In the genomic region with DNA sequence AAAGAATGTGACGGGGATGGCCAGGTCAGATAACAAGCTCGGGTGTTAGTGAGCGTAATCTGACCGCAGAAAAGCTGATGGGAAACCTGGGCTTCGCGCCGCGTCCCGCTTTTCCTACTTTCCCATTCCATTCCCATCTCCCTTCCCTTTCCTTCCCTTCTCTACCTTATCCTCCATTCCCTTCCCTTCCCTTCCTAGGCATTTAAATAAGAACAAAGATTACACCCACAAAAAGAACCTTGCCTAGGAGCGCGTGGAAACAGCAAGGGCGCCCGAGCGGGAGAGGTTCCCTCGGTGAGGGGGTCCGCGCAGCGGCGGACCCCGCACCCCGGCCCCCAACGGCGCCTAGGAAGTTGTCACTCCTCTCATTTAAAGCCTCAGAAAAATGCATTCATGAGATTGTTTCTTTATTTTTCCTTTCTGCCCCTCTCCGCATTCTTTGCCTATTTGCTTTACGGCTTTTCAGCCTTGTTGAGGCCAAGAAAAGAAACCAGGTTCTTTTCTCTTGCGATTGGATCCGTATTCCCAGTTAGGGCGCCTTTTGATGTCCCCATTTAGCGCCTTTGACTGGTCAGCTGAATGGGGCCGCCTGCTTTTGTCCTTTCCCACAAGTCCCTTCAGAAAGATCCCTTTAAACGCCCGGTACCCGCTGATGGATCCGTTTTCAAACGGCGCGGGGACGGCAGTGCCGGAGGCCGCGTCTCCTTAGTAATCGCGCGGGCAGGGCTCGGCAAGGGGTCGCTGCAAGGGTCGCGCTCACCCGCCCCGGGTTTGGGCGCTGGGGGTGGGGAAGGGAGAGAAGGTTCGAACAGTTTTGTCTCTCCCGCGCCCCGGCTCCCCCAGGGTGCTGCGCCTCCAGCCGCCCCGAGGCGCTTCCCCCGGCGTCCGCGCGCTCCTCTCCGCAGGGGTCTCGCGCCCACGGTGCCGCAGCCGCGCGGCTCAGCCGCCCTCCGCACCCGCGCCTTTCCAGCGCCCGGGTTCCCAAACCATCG, we compare ENCODE assay signal across 9 cellular contexts. TPM values are rescaled to one million over a fixed set of nuclear protein-coding genes. Genes with fewer than 3 reads are reported as not detected.
A peak's percentile ranks its signal among the peaks of the same experiment; 100 is the strongest.
DNase-seq lines count a peak whose midpoint lies in the region; ATAC-seq and TF ChIP-seq lines count a peak whose summit lies in the region.
"Had no signal": no experiment of that assay in that cellular context is flagged by ENCODE, and none has a peak within 500 bp of the region (broad histone marks: within the 10 kb centered on the region; RNA-seq: fewer than 3 reads in every experiment).

No MANE protein-coding gene starts in this region.

- ATAC-seq in Right ventricle myocardium inferior: no peak
- no peak for ATAC-seq in memory B cell (ENCODE audit: low read depth)
- ATAC-seq in GM18519 (IDR thresholded peaks at IDR 0.05; ENCODE audit: low FRiP score, unreplicated experiment): no peak

- H3K27ac Mint-ChIP-seq in memory B cell: no peak overlapping the region

- no peaks in the 10 kb centered on the region for H3K36me3 Mint-ChIP-seq in memory B cell

- in situ Hi-C loops in transverse colon (cut with MboI; ENCODE audit: low pct_ligation_motif_present in 1 of 4, low pct_unique_long_range_greater_than_20kb in 1 of 4, low sequenced_read_pairs in 3 of 4): loop anchor here (5.0 to 25.0 kb wide), 3 partner anchors 189 to 596 kb away; no protein-coding TSS in a partner anchor

- H3K4me3 ChIP-seq in cardiac muscle cell (peak overlapping the region; percentile 18), breast epithelium (peak overlapping the region; percentile 30 to 64 (median 39)), transverse colon (peak overlapping the region in 3 of 4 donors; percentile 6 to 46 (median 23))
- H3K4me3 ChIP-seq: SJCRH30 had no signal

- H3K4me1 ChIP-seq in cardiac muscle cell (ENCODE audit: low read depth) (peaks cover 3% of the 10 kb centered on the region), breast epithelium (peaks cover 0 to 12% of the 10 kb centered on the region in 2 donors), transverse colon (peaks cover 6 to 23% (median 19%) of the 10 kb centered on the region in 4 donors)

- no peaks in the 10 kb centered on the region for H3K9me3 Mint-ChIP-seq in memory B cell

- H3K27me3 Mint-ChIP-seq in memory B cell: peaks cover 29% of the 10 kb centered on the region

- no peaks in the 10 kb centered on the region for H3K36me3 ChIP-seq in cardiac muscle cell
- H3K36me3 ChIP-seq in breast epithelium: no peaks in the 10 kb centered on the region
- H3K36me3 ChIP-seq in transverse colon: no peaks in the 10 kb centered on the region
- H3K36me3 ChIP-seq: SJCRH30 had no signal

- no peak for TF ChIP-seq EP300 in transverse colon (IDR thresholded peaks at IDR 0.05; ENCODE audit: low read depth)

- H3K4me3 Mint-ChIP-seq in memory B cell: peak overlapping the region; percentile 54

- H3K27ac ChIP-seq in cardiac muscle cell (no peak overlapping the region), breast epithelium (no peak overlapping the region), transverse colon (no peak overlapping the region)
- H3K27ac ChIP-seq: SJCRH30 had no signal

- intact Hi-C loops in Right ventricle myocardium inferior (cut with DNase I): loop anchor here (2.0 to 5.0 kb wide), 3 partner anchors 188 to 624 kb away; partner anchors contain the start of gene UCHL1
- intact Hi-C loops in breast epithelium (cut with DNase I; ENCODE audit: low total_unique reads): loop anchor here (10.0 kb wide), 2 partner anchors 466 to 626 kb away; partner anchors contain the start of gene UCHL1
- intact Hi-C loops in transverse colon (cut with DNase I; ENCODE audit: low total_unique reads): no loop called here

- H3K27me3 ChIP-seq in cardiac muscle cell (peaks cover 99% of the 10 kb centered on the region), breast epithelium (peaks cover 0 to 64% of the 10 kb centered on the region in 2 donors), transverse colon (peaks cover 93% of the 10 kb centered on the region)
- H3K27me3 ChIP-seq: SJCRH30 had no signal

- H3K9me3 ChIP-seq in cardiac muscle cell (ENCODE audit: low read depth) (no peaks in the 10 kb centered on the region), breast epithelium (no peaks in the 10 kb centered on the region), transverse colon (no peaks in the 10 kb centered on the region)
- H3K9me3 ChIP-seq: SJCRH30 had no signal

- DNase-seq in cardiac muscle cell (ENCODE audit: low read depth in 1 of 2, low spot score in 1 of 2) (no peak), Right ventricle myocardium inferior (ENCODE audit: missing footprints) (no peak), breast epithelium (ENCODE audit: low spot score in 2 of 2) (peak in 1 of 2 donors; percentile 49), memory B cell (ENCODE audit: low spot score in 2 of 2) (no peak), transverse colon (no peak), LoVo (ENCODE audit: low spot score) (no peak), NCI-H187 (lab: John Stamatoyannopoulos, UW) (no peak)
- DNase-seq: SJCRH30 had no signal

- TF ChIP-seq CTCF in cardiac muscle cell (IDR thresholded peaks at IDR 0.05; ENCODE audit: low read depth, low read length) (no peak), breast epithelium (IDR thresholded peaks at IDR 0.05) (no peak), transverse colon (IDR thresholded peaks at IDR 0.05) (no peak)

- H3K4me1 Mint-ChIP-seq in memory B cell: peaks cover 8% of the 10 kb centered on the region

- TF ChIP-seq POLR2A in breast epithelium (IDR thresholded peaks at IDR 0.05): no peak
- TF ChIP-seq POLR2A in transverse colon (IDR thresholded peaks at IDR 0.05): no peak

- 11 to 15% methylated on average over 9 to 79 of the region's 79 CpGs for WGBS in transverse colon (ENCODE audit: low coverage in 1 of 2), 2 donors

RNA-seq across cellular contexts. Expression of gene TMEM33, which starts 54.1 kb away (rescaled TPM):
- 18.9 and 25.2 TPM in 2 replicates for total RNA-seq in cardiac muscle cell
- 16.5 and 17.2 TPM in 2 replicates for polyA plus RNA-seq in cardiac muscle cell
- total RNA-seq in Right ventricle myocardium inferior: 21.5 TPM
- 10 to 100 TPM; 35.7 to 52.7 (median 42.0) TPM for total RNA-seq in breast epithelium
- 10 to 100 TPM; 41.8 to 59.3 (median 54.9) TPM for total RNA-seq in transverse colon
